Comparison of ENCODE assay signal across 18 cellular contexts in genomic region chr7:94311545-94311944, GRCh38.
"Had no signal": no experiment of that assay in that cellular context is flagged by ENCODE, and none has a peak within 500 bp of the region (broad histone marks: within the 10 kb centered on the region; RNA-seq: fewer than 3 reads in every experiment).

No MANE protein-coding gene starts in this region.

- H3K9me3 ChIP-seq: gastrocnemius medialis, mucosa of descending colon, neutrophil, sigmoid colon, thoracic aorta had no signal

- H3K4me1 ChIP-seq: gastrocnemius medialis, sigmoid colon had no signal

- H3K36me3 ChIP-seq: gastrocnemius medialis, neutrophil, sigmoid colon, thoracic aorta had no signal

- H3K4me3 ChIP-seq: dorsolateral prefrontal cortex, gastrocnemius medialis, mucosa of descending colon, sigmoid colon, skin epidermis, thoracic aorta had no signal

- H3K27me3 ChIP-seq: gastrocnemius medialis, neutrophil, sigmoid colon had no signal

- H3K27ac ChIP-seq: dorsolateral prefrontal cortex, gastrocnemius medialis, neutrophil, sigmoid colon, skin epidermis, thoracic aorta had no signal

- DNase-seq: cortex of kidney; dorsolateral prefrontal cortex; effector CD8-positive, alpha-beta T cell; gastrocnemius medialis; islet precursor cell; mammary epithelial cell; mucosa of descending colon; naive thymus-derived CD8-positive, alpha-beta T cell; posterior cingulate gyrus; sigmoid colon; stimulated activated CD4-positive, alpha-beta T cell treated with anti-CD3 and anti-CD28 coated beads, Interleukin-2, amount 100 ng/mL, for 24 hours; stimulated activated CD4-positive, alpha-beta T cell treated with anti-CD3 and anti-CD28 coated beads, Interleukin-4, amount 100 ng/mL, for 4 hours; stimulated activated naive B cell treated with anti-CD40 and anti-IgM and Interleukin-4, amounts not matched to agents 10 μg/mL and 1 μg/mL and 100 μg/mL, for 72 hours; stimulated activated naive CD8-positive, alpha-beta T cell treated with anti-CD3 and anti-CD28 coated beads, Interleukin-15, amount 100 ng/mL, for 72 hours; trophoblast cell had no signal
